Comparison of ENCODE assay signal across 8 cellular contexts in genomic region chr20:62623488-62624324, GRCh38. TPM values are rescaled to one million over a fixed set of nuclear protein-coding genes. Genes with fewer than 3 reads are reported as not detected.
A peak's percentile ranks its signal among the peaks of the same experiment; 100 is the strongest.
DNase-seq lines count a peak whose midpoint lies in the region; ATAC-seq and TF ChIP-seq lines count a peak whose summit lies in the region.

No MANE protein-coding gene starts in this region.

- H3K4me2 ChIP-seq in KMS-11: peak overlapping the region; percentile 81

- peaks cover 7% of the 10 kb centered on the region for H3K4me1 ChIP-seq in KMS-11 (ENCODE audit: low read depth, poor library complexity, severe bottlenecking)
- peaks cover 7 to 16% of the 10 kb centered on the region in 2 donors for H3K4me1 ChIP-seq in ascending aorta
- H3K4me1 ChIP-seq in iPS-18a (ENCODE audit: control insufficient read depth, low read depth, low read length): peaks cover 11% of the 10 kb centered on the region

- H4K20me1 ChIP-seq in KMS-11 (ENCODE audit: insufficient read depth): no peaks in the 10 kb centered on the region

- DNase-seq in GM04503 (ENCODE audit: low read depth) (peak; percentile 64), T-helper 2 cell (peak; percentile 39 to 89 (median 68)), ascending aorta (ENCODE audit: low spot score in 2 of 2) (peak; percentile 91 to 96), NCI-H446 treated with DMSO at 0.1 percent for 48 hours (lab: John Stamatoyannopoulos, UW) (no peak)
- DNase-seq in stimulated activated CD4-positive, alpha-beta T cell treated with anti-CD3 and anti-CD28 coated beads, Interleukin-12 subunit alpha, Interleukin-12 subunit beta, amount 100 ng/mL, for 24 hours (ENCODE audit: low read depth in 2 of 2): peak; percentile 64 to 89

- no peaks in the 10 kb centered on the region for H3K36me3 ChIP-seq in KMS-11 (ENCODE audit: insufficient read depth)
- H3K36me3 ChIP-seq in ascending aorta: no peaks in the 10 kb centered on the region
- no peaks in the 10 kb centered on the region for H3K36me3 ChIP-seq in iPS-18a (ENCODE audit: control insufficient read depth, low read depth, low read length)

- intact Hi-C loops in ascending aorta (cut with DNase I): loop anchor here (1.0 kb wide), 1 partner anchor 29 kb away; no protein-coding TSS in a partner anchor

- H3K9ac ChIP-seq in KMS-11 (no peak overlapping the region), iPS-18a (ENCODE audit: low read length) (no peak overlapping the region)

- ATAC-seq in GM21825 (IDR thresholded peaks at IDR 0.05; ENCODE audit: unreplicated experiment): peak; percentile 59

- H2AFZ ChIP-seq in KMS-11 (ENCODE audit: low read depth): peak overlapping the region; percentile 84

- TF ChIP-seq CTCF in KMS-11 (conservative IDR thresholded peaks at IDR 0.05; ENCODE audit: low read depth, low read length) (no peak), ascending aorta (IDR thresholded peaks at IDR 0.05) (no peak)

- H3K79me2 ChIP-seq in KMS-11 (ENCODE audit: insufficient read depth, low read depth): no peaks in the 10 kb centered on the region

- peaks cover 16% of the 10 kb centered on the region for H3K27me3 ChIP-seq in KMS-11 (ENCODE audit: insufficient read depth, low read depth)
- H3K27me3 ChIP-seq in ascending aorta: no peaks in the 10 kb centered on the region
- no peaks in the 10 kb centered on the region for H3K27me3 ChIP-seq in iPS-18a (ENCODE audit: control insufficient read depth, insufficient read depth, low read length)

- H3K27ac ChIP-seq in KMS-11: no peak overlapping the region
- H3K27ac ChIP-seq in ascending aorta: peak overlapping the region; percentile 78 to 92
- no peak overlapping the region for H3K27ac ChIP-seq in iPS-18a (ENCODE audit: low read length)

- no peak overlapping the region for H3K4me3 ChIP-seq in KMS-11 (IDR thresholded peaks at IDR 0.05; ENCODE audit: insufficient read depth, low read depth, low read length)
- H3K4me3 ChIP-seq in ascending aorta: peak overlapping the region; percentile 5 to 9
- H3K4me3 ChIP-seq in iPS-18a (ENCODE audit: low read length): peak overlapping the region; percentile 38

- H3K9me3 ChIP-seq in ascending aorta (no peaks in the 10 kb centered on the region), iPS-18a (ENCODE audit: control insufficient read depth, low read depth, low read length) (no peaks in the 10 kb centered on the region)

RNA-seq across cellular contexts. Expression of gene SLCO4A1, which starts 18.6 kb away (rescaled TPM):
- total RNA-seq in ascending aorta: 160 TPM

Comparison
In these comparisons a context has a peak if more than half of its experiments do, and no peak if none do; other contexts are left out.
1. H3K27ac ChIP-seq: peak in ascending aorta (2 of 2); none in KMS-11 (single experiment) and iPS-18a (single experiment).